In the genomic region with DNA sequence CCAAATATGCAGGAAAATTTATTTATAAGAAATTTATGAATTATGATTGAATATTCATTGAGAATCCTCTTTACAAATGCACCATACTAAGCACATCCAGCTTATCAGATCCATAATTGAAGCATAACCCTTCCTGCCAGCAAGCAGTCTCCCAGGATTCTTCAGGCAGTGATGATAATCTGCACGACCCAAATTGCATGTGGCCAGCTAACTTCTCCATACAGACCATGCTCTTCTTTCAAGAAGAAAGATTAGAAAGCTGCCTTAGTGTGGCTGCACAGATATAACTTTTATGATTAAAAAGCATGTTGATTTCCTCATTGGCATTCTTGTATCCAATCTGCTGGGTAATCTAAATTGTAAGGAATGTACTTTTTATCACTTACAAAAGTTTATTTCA, we compare ENCODE assay signal across 30 cellular contexts.
"Had no signal": no experiment of that assay in that cellular context is flagged by ENCODE, and none has a peak within 500 bp of the region (broad histone marks: within the 10 kb centered on the region; RNA-seq: fewer than 3 reads in every experiment).

No MANE protein-coding gene starts in this region.

- ATAC-seq: activated CD4-positive, CD25-positive, alpha-beta regulatory T cell treated with anti-CD3 and anti-CD28 coated beads, Interleukin-2, amount 50 U/mL, for 24 hours; activated T-cell treated with anti-CD3 and anti-CD28 coated beads, Interleukin-2, amount 50 U/mL, for 4 hours; activated T-helper 17 cell treated with anti-CD3 and anti-CD28 coated beads, Interleukin-2, amount 50 U/mL, for 72 hours; gastrocnemius medialis; sciatic nerve; stimulated activated memory B cell treated with anti-CD40 and anti-IgM and Interleukin-4, amounts not matched to agents 10 μg/mL and 1 μg/mL and 100 μg/mL, for 72 hours; stimulated activated naive CD8-positive, alpha-beta T cell treated with anti-CD3 and anti-CD28 coated beads, Interleukin-15, amount 100 ng/mL, for 72 hours had no signal

- H3K4me3 ChIP-seq: esophagus squamous epithelium, gastrocnemius medialis, left ventricle myocardium inferior, skin epidermis, thyroid gland, upper lobe of left lung, vagina had no signal

- DNase-seq: activated CD4-positive, alpha-beta memory T cell treated with anti-CD3 and anti-CD28 coated beads for 36 hours; activated CD4-positive, alpha-beta T cell treated with anti-CD3 and anti-CD28 coated beads for 48 hours; activated CD8-positive, alpha-beta memory T cell treated with anti-CD3 and anti-CD28 coated beads, Interleukin-2, amount 50 U/mL, for 4 hours; activated gamma-delta T cell treated with Interleukin-2 at 50 U/mL for 16 hours; activated naive CD4-positive, alpha-beta T cell treated with anti-CD3 and anti-CD28 coated beads, Interleukin-2, amount 50 U/mL, for 16 hours; activated T-cell treated with anti-CD3 and anti-CD28 coated beads, Interleukin-2, amount 50 U/mL, for 4 hours; amygdala; central memory CD4-positive, alpha-beta T cell; dermis blood vessel endothelial cell; effector CD4-positive, alpha-beta T cell; esophagus squamous epithelium; gastrocnemius medialis; glutamatergic neuron; left ventricle myocardium inferior; stimulated activated CD4-positive, alpha-beta T cell treated with anti-CD3 and anti-CD28 coated beads, Interleukin-12 subunit alpha, Interleukin-12 subunit beta, amount 100 ng/mL, for 4 hours; stimulated activated CD4-positive, alpha-beta T cell treated with anti-CD3 and anti-CD28 coated beads, Interleukin-4, amount 100 ng/mL, for 24 hours; stimulated activated naive CD8-positive, alpha-beta T cell treated with anti-CD3 and anti-CD28 coated beads, Interleukin-15, amount 100 ng/mL, for 72 hours; substantia nigra; T-helper 2 cell; thyroid gland; upper lobe of left lung; WERI-Rb-1 had no signal

- H3K27me3 ChIP-seq: esophagus squamous epithelium, gastrocnemius medialis, thyroid gland, upper lobe of left lung, vagina had no signal

- H3K27me3 Mint-ChIP-seq: activated CD4-positive, alpha-beta memory T cell treated with anti-CD3 and anti-CD28 coated beads for 36 hours; activated T-helper 17 cell treated with anti-CD3 and anti-CD28 coated beads, Interleukin-2, amount 50 U/mL, for 72 hours; stimulated activated memory B cell treated with anti-CD40 and anti-IgM and Interleukin-4, amounts not matched to agents 10 μg/mL and 1 μg/mL and 100 μg/mL, for 72 hours; stimulated activated naive CD8-positive, alpha-beta T cell treated with anti-CD3 and anti-CD28 coated beads, Interleukin-15, amount 100 ng/mL, for 72 hours had no signal

- H3K36me3 ChIP-seq: esophagus squamous epithelium, gastrocnemius medialis, left ventricle myocardium inferior, thyroid gland, upper lobe of left lung, vagina, WERI-Rb-1 had no signal

- H3K9me3 ChIP-seq: esophagus squamous epithelium, gastrocnemius medialis, left ventricle myocardium inferior, thyroid gland, upper lobe of left lung, vagina had no signal

- H3K27ac ChIP-seq: esophagus squamous epithelium, left ventricle myocardium inferior, thyroid gland, upper lobe of left lung, vagina, WERI-Rb-1 had no signal

- H3K36me3 Mint-ChIP-seq: stimulated activated memory B cell treated with anti-CD40 and anti-IgM and Interleukin-4, amounts not matched to agents 10 μg/mL and 1 μg/mL and 100 μg/mL, for 72 hours had no signal

- H3K4me3 Mint-ChIP-seq: activated CD4-positive, alpha-beta memory T cell treated with anti-CD3 and anti-CD28 coated beads for 36 hours; activated T-cell treated with anti-CD3 and anti-CD28 coated beads, Interleukin-2, amount 50 U/mL, for 4 hours; activated T-helper 17 cell treated with anti-CD3 and anti-CD28 coated beads, Interleukin-2, amount 50 U/mL, for 72 hours; stimulated activated memory B cell treated with anti-CD40 and anti-IgM and Interleukin-4, amounts not matched to agents 10 μg/mL and 1 μg/mL and 100 μg/mL, for 72 hours; stimulated activated naive CD8-positive, alpha-beta T cell treated with anti-CD3 and anti-CD28 coated beads, Interleukin-15, amount 100 ng/mL, for 72 hours had no signal

- H3K27ac Mint-ChIP-seq: activated CD4-positive, alpha-beta memory T cell treated with anti-CD3 and anti-CD28 coated beads for 36 hours; activated T-helper 17 cell treated with anti-CD3 and anti-CD28 coated beads, Interleukin-2, amount 50 U/mL, for 72 hours; progenitor cell of endocrine pancreas; stimulated activated memory B cell treated with anti-CD40 and anti-IgM and Interleukin-4, amounts not matched to agents 10 μg/mL and 1 μg/mL and 100 μg/mL, for 72 hours; stimulated activated naive CD8-positive, alpha-beta T cell treated with anti-CD3 and anti-CD28 coated beads, Interleukin-15, amount 100 ng/mL, for 72 hours had no signal

- H3K9me3 Mint-ChIP-seq: activated CD4-positive, alpha-beta memory T cell treated with anti-CD3 and anti-CD28 coated beads for 36 hours; activated T-cell treated with anti-CD3 and anti-CD28 coated beads, Interleukin-2, amount 50 U/mL, for 4 hours; activated T-helper 17 cell treated with anti-CD3 and anti-CD28 coated beads, Interleukin-2, amount 50 U/mL, for 72 hours; nephron; stimulated activated memory B cell treated with anti-CD40 and anti-IgM and Interleukin-4, amounts not matched to agents 10 μg/mL and 1 μg/mL and 100 μg/mL, for 72 hours; stimulated activated naive CD8-positive, alpha-beta T cell treated with anti-CD3 and anti-CD28 coated beads, Interleukin-15, amount 100 ng/mL, for 72 hours had no signal
